ENCODE assay signal across 1 cellular context in the genomic region with DNA sequence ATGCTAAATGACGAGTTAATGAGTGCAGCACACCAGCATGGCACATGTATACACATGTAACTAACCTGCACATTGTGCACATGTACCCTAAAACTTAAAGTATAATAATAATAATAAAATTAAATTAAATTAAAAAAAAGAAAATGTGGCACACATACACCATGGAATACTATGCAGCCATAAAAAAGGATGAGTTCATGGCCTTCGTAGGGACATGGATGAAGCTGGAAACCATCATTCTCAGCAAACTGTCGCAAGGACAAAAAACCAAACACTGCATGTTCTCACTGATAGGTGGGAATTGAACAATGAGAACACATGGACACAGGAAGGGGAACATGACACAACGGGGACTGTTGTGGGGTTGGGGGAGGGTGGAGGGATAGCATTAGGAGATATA. TPM values are rescaled to one million over a fixed set of nuclear protein-coding genes. Genes with fewer than 3 reads are reported as not detected.
"Had no signal": no experiment of that assay in that cellular context is flagged by ENCODE, and none has a peak within 500 bp of the region (broad histone marks: within the 10 kb centered on the region; RNA-seq: fewer than 3 reads in every experiment).

No MANE protein-coding gene starts in this region.

RNA-seq across cellular contexts. Expression of gene PDE3B, which starts 23.7 kb away (rescaled TPM):
- total RNA-seq: HT1080 had no signal
